Comparison of ENCODE assay signal across 8 cellular contexts in genomic region chr11:119100960-119101349, GRCh38. TPM values are rescaled to one million over a fixed set of nuclear protein-coding genes. Genes with fewer than 3 reads are reported as not detected.
A peak's percentile ranks its signal among the peaks of the same experiment; 100 is the strongest.
DNase-seq lines count a peak whose midpoint lies in the region; ATAC-seq and TF ChIP-seq lines count a peak whose summit lies in the region.

No MANE protein-coding gene starts in this region.

- peak overlapping the region; percentile 94 for H3K4me3 Mint-ChIP-seq in dendritic cell treated with granulocyte-macrophage colony-stimulating factor and Interleukin-4, amounts not matched to agents 40 ng/mL and 50 ng/mL, for 4 days
- H3K4me3 Mint-ChIP-seq in natural killer cell treated with Interleukin-12 subunit alpha and Interleukin-12 subunit beta and Interleukin-15 and Interleukin-18, amount 100 ng/mL, for 72 hours, result peak overlapping the region; percentile 92

- H3K4me1 Mint-ChIP-seq in dendritic cell treated with granulocyte-macrophage colony-stimulating factor and Interleukin-4, amounts not matched to agents 40 ng/mL and 50 ng/mL, for 4 days (ENCODE audit: low read depth), result peaks cover 63% of the 10 kb centered on the region
- H3K4me1 Mint-ChIP-seq in natural killer cell treated with Interleukin-12 subunit alpha and Interleukin-12 subunit beta and Interleukin-15 and Interleukin-18, amount 100 ng/mL, for 72 hours (ENCODE audit: low read depth in 2 of 2), result peaks cover 27 to 31% of the 10 kb centered on the region in 2 donors

- peaks cover 45% of the 10 kb centered on the region for H3K36me3 Mint-ChIP-seq in dendritic cell treated with granulocyte-macrophage colony-stimulating factor and Interleukin-4, amounts not matched to agents 40 ng/mL and 50 ng/mL, for 4 days (ENCODE audit: low read depth)
- peaks cover 27% of the 10 kb centered on the region for H3K36me3 Mint-ChIP-seq in natural killer cell treated with Interleukin-12 subunit alpha and Interleukin-12 subunit beta and Interleukin-15 and Interleukin-18, amount 100 ng/mL, for 72 hours

- no peaks in the 10 kb centered on the region for H3K27me3 ChIP-seq in BJ (ENCODE audit: control insufficient read depth, insufficient read depth, low read length)
- no peaks in the 10 kb centered on the region for H3K27me3 ChIP-seq in Karpas-422 (ENCODE audit: low read length)

- POLR2A ChIA-PET in BJ (lab: Charles Lee), result no interaction called here

- peak overlapping the region; percentile 99 for H3K4me2 ChIP-seq in Karpas-422 (ENCODE audit: low read depth, low read length, poor library complexity, severe bottlenecking)

- peak overlapping the region; percentile 81; the same call in 1 of the 2 replicates for H3K27ac ChIP-seq in Karpas-422 (ENCODE audit: low read length)

- H3K36me3 ChIP-seq in BJ (ENCODE audit: control insufficient read depth, insufficient read depth, low read length) (peaks cover 4% of the 10 kb centered on the region), Karpas-422 (ENCODE audit: insufficient read depth, low read length) (peaks cover 7% of the 10 kb centered on the region)

- peak overlapping the region; percentile 91 for H3K9ac ChIP-seq in Karpas-422 (ENCODE audit: low read length)

- peak overlapping the region; percentile 90 for H3K27ac Mint-ChIP-seq in dendritic cell treated with granulocyte-macrophage colony-stimulating factor and Interleukin-4, amounts not matched to agents 40 ng/mL and 50 ng/mL, for 4 days
- H3K27ac Mint-ChIP-seq in natural killer cell treated with Interleukin-12 subunit alpha and Interleukin-12 subunit beta and Interleukin-15 and Interleukin-18, amount 100 ng/mL, for 72 hours, result peak overlapping the region; percentile 95 to 99

- H3K9me3 Mint-ChIP-seq in dendritic cell treated with granulocyte-macrophage colony-stimulating factor and Interleukin-4, amounts not matched to agents 40 ng/mL and 50 ng/mL, for 4 days, result no peaks in the 10 kb centered on the region
- no peaks in the 10 kb centered on the region for H3K9me3 Mint-ChIP-seq in natural killer cell treated with Interleukin-12 subunit alpha and Interleukin-12 subunit beta and Interleukin-15 and Interleukin-18, amount 100 ng/mL, for 72 hours

- TF ChIP-seq CTCF in BJ (IDR thresholded peaks at IDR 0.05; ENCODE audit: insufficient read depth, low read depth, low read length) (no peak), GM10266 (IDR thresholded peaks at IDR 0.05; ENCODE audit: control insufficient read depth, insufficient read depth, low read depth, missing control alignments) (no peak)

- intact Hi-C loops in dendritic cell treated with granulocyte-macrophage colony-stimulating factor and Interleukin-4, amounts not matched to agents 40 ng/mL and 50 ng/mL, for 4 days (cut with micrococcal nuclease), result no loop called here

- no peaks in the 10 kb centered on the region for H3K27me3 Mint-ChIP-seq in dendritic cell treated with granulocyte-macrophage colony-stimulating factor and Interleukin-4, amounts not matched to agents 40 ng/mL and 50 ng/mL, for 4 days
- no peaks in the 10 kb centered on the region for H3K27me3 Mint-ChIP-seq in natural killer cell treated with Interleukin-12 subunit alpha and Interleukin-12 subunit beta and Interleukin-15 and Interleukin-18, amount 100 ng/mL, for 72 hours

- no peak for ATAC-seq in natural killer cell treated with Interleukin-12 subunit alpha and Interleukin-12 subunit beta and Interleukin-15 and Interleukin-18, amount 100 ng/mL, for 72 hours
- ATAC-seq in GM18858 (IDR thresholded peaks at IDR 0.05; ENCODE audit: unreplicated experiment), result no peak
- ATAC-seq in HG03135 (IDR thresholded peaks at IDR 0.05; ENCODE audit: unreplicated experiment), result no peak

- H3K9me3 ChIP-seq in Karpas-422 (ENCODE audit: low read length), result no peaks in the 10 kb centered on the region

- no peak for DNase-seq in BJ (ENCODE audit: low read depth)
- DNase-seq in Karpas-422, result no peak
- DNase-seq in natural killer cell treated with Interleukin-12 subunit alpha and Interleukin-12 subunit beta and Interleukin-15 and Interleukin-18, amount 100 ng/mL, for 72 hours (ENCODE audit: low spot score), result no peak
- no peak for DNase-seq in GM10266 (ENCODE audit: extremely low spot score)
- no peak for DNase-seq in kidney glomerular epithelial cell (lab: John Stamatoyannopoulos, UW)

- no peaks in the 10 kb centered on the region for H3K9me2 ChIP-seq in Karpas-422 (replicated peaks; ENCODE audit: insufficient read depth, low read length)

- peaks cover 19% of the 10 kb centered on the region for H3K79me2 ChIP-seq in Karpas-422 (ENCODE audit: low read length)

- CTCF ChIA-PET in BJ (lab: Yijun Ruan, JAX), result interaction anchor here (0.8 to 2.2 kb wide), 2 partner anchors 35 to 45 kb away, joined by 3 to 8 read pairs; no protein-coding TSS in a partner anchor

- H3K4me3 ChIP-seq in BJ (ENCODE audit: low read depth, low read length), result peak overlapping the region; percentile 76
- peak overlapping the region; percentile 92 for H3K4me3 ChIP-seq in Karpas-422 (ENCODE audit: low read length)

- H4K20me1 ChIP-seq in Karpas-422 (ENCODE audit: insufficient read depth, low read depth, low read length), result no peaks in the 10 kb centered on the region

- H3K4me1 ChIP-seq in Karpas-422 (ENCODE audit: low read length), result peaks cover 49% of the 10 kb centered on the region

- H2AFZ ChIP-seq in Karpas-422 (ENCODE audit: low read length), result no peak overlapping the region

RNA-seq across cellular contexts. Expression of gene DPAGT1, which starts 0.7 kb away (rescaled TPM):
- 67.4 and 75.6 TPM in 2 replicates for polyA plus RNA-seq in BJ (2011; rRNA removed)
- 48.9 and 101 TPM in 2 replicates for polyA minus RNA-seq in BJ (2011; rRNA and poly(A)+ RNA removed)
- 10.0 and 27.3 TPM in 2 replicates for total RNA-seq in Karpas-422 (2014; rRNA removed; shearing (Covaris generic); ENCODE audit: low replicate concordance)
- total RNA-seq in natural killer cell treated with Interleukin-12 subunit alpha and Interleukin-12 subunit beta and Interleukin-15 and Interleukin-18, amount 100 ng/mL, for 72 hours, result 10 to 100 TPM; 51.9 to 96.2 TPM

RNA-seq across cellular contexts. Expression of gene C2CD2L, which starts 6.2 kb away (rescaled TPM):
- 2.8 and 5.7 TPM in 2 replicates for polyA plus RNA-seq in BJ (2011; rRNA removed)
- 6.5 and 11.5 TPM in 2 replicates for polyA minus RNA-seq in BJ (2011; rRNA and poly(A)+ RNA removed)
- 10.1 and 11.9 TPM in 2 replicates for total RNA-seq in Karpas-422 (2014; rRNA removed; shearing (Covaris generic); ENCODE audit: low replicate concordance)
- total RNA-seq in natural killer cell treated with Interleukin-12 subunit alpha and Interleukin-12 subunit beta and Interleukin-15 and Interleukin-18, amount 100 ng/mL, for 72 hours, result 10 to 100 TPM; 37.9 to 58.4 TPM

RNA-seq across cellular contexts. Expression of gene HMBS, which starts 16.3 kb away (rescaled TPM):
- 38.4 and 54.9 TPM in 2 replicates for polyA plus RNA-seq in BJ (2011; rRNA removed)
- polyA minus RNA-seq in BJ (2011; rRNA and poly(A)+ RNA removed), result 22.1 and 29.0 TPM in 2 replicates
- total RNA-seq in Karpas-422 (2014; rRNA removed; shearing (Covaris generic); ENCODE audit: low replicate concordance), result 7.5 and 12.7 TPM in 2 replicates
- 10 to 100 TPM; 18.0 to 53.9 TPM for total RNA-seq in natural killer cell treated with Interleukin-12 subunit alpha and Interleukin-12 subunit beta and Interleukin-15 and Interleukin-18, amount 100 ng/mL, for 72 hours

RNA-seq across cellular contexts. Expression of gene HINFP, which starts 20.4 kb away (rescaled TPM):
- polyA plus RNA-seq in BJ (2011; rRNA removed), result 17.6 and 27.3 TPM in 2 replicates
- 18.4 and 40.8 TPM in 2 replicates for polyA minus RNA-seq in BJ (2011; rRNA and poly(A)+ RNA removed)
- 16.3 and 22.4 TPM in 2 replicates for total RNA-seq in Karpas-422 (2014; rRNA removed; shearing (Covaris generic); ENCODE audit: low replicate concordance)
- total RNA-seq in natural killer cell treated with Interleukin-12 subunit alpha and Interleukin-12 subunit beta and Interleukin-15 and Interleukin-18, amount 100 ng/mL, for 72 hours, result 10 to 100 TPM; 33.4 to 49.5 TPM

RNA-seq across cellular contexts. Expression of gene VPS11, which starts 33.3 kb away (rescaled TPM):
- polyA plus RNA-seq in BJ (2011; rRNA removed), result 11.4 and 15.9 TPM in 2 replicates
- 22.0 and 26.1 TPM in 2 replicates for polyA minus RNA-seq in BJ (2011; rRNA and poly(A)+ RNA removed)
- 19.2 and 25.5 TPM in 2 replicates for total RNA-seq in Karpas-422 (2014; rRNA removed; shearing (Covaris generic); ENCODE audit: low replicate concordance)
- total RNA-seq in natural killer cell treated with Interleukin-12 subunit alpha and Interleukin-12 subunit beta and Interleukin-15 and Interleukin-18, amount 100 ng/mL, for 72 hours, result 10 to 100 TPM; 34.7 to 42.0 TPM
